Comparison of ENCODE assay signal across 8 cellular contexts in the genomic region with DNA sequence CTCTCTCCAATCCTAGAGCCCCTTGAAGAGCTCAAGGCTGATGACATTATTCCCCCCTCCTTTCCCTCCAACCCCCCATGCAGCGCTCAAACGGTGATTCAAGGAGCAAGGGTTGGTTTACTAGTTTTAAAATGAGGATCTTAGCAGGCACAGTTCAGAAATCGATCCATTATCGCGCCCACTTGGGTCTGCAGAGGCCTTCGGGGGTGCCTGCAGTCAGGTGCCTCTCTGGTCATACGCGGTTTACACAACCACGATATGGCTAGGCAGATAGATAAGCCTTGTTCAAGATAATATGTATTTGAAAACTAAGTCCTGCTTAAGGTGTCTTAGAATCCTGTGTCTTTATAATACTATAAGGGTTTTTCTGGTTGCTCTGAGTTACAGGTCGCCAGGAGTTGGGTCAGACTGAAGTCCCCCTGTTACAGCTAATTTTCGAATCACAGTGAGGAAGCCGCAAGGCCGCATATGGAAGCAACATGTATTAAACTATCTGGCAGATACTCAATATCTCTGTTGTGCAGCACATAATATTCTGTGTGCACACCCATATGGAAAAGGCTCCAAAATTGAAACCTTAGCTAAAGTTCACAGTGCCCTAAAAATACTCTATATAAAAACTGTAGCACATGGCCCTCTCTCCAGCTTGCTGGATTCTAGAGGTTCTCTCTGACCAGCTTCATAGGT. TPM values are rescaled to one million over a fixed set of nuclear protein-coding genes. Genes with fewer than 3 reads are reported as not detected.
DNase-seq lines count a peak whose midpoint lies in the region; ATAC-seq lines count a peak whose summit lies in the region.

No MANE protein-coding gene starts in this region.

- peaks cover 25% of the 10 kb centered on the region for H3K4me1 ChIP-seq in mononuclear cell (ENCODE audit: insufficient read depth, low read length)

- no peaks in the 10 kb centered on the region for H3K9me3 ChIP-seq in mononuclear cell (ENCODE audit: low read depth, low read length)

- no peaks in the 10 kb centered on the region for H3K36me3 Mint-ChIP-seq in stimulated activated naive CD8-positive, alpha-beta T cell treated with anti-CD3 and anti-CD28 coated beads, Interleukin-15, Interleukin-2, amounts not matched to agents 100 ng/mL and 50 ng/mL, for 24 hours (ENCODE audit: low read depth)

- H3K4me3 Mint-ChIP-seq in stimulated activated naive CD8-positive, alpha-beta T cell treated with anti-CD3 and anti-CD28 coated beads, Interleukin-15, Interleukin-2, amounts not matched to agents 100 ng/mL and 50 ng/mL, for 24 hours: peak overlapping the region; percentile 31

- ATAC-seq in stimulated activated naive CD8-positive, alpha-beta T cell treated with anti-CD3 and anti-CD28 coated beads, Interleukin-15, Interleukin-2, amounts not matched to agents 100 U/mL and 50 U/mL, for 24 hours: no peak
- no peak for ATAC-seq in GM21528 (IDR thresholded peaks at IDR 0.05; ENCODE audit: low FRiP score, unreplicated experiment)
- ATAC-seq in GM18907 (IDR thresholded peaks at IDR 0.05; ENCODE audit: unreplicated experiment): no peak

- DNase-seq in stimulated activated naive CD8-positive, alpha-beta T cell treated with anti-CD3 and anti-CD28 coated beads, Interleukin-15, Interleukin-2, amounts not matched to agents 100 U/mL and 50 U/mL, for 24 hours: no peak
- DNase-seq in cerebellar cortex (ENCODE audit: low spot score): peak; percentile 53
- DNase-seq in NCI-H510A (lab: John Stamatoyannopoulos, UW): no peak
- no peak for DNase-seq in NCI-H2196 treated with DMSO at 0.1 percent for 48 hours (lab: John Stamatoyannopoulos, UW; ENCODE audit: unreplicated experiment)

- H3K4me1 Mint-ChIP-seq in stimulated activated naive CD8-positive, alpha-beta T cell treated with anti-CD3 and anti-CD28 coated beads, Interleukin-15, Interleukin-2, amounts not matched to agents 100 ng/mL and 50 ng/mL, for 24 hours (ENCODE audit: low read depth): peaks cover 12% of the 10 kb centered on the region

- peaks cover 28% of the 10 kb centered on the region for H3K27me3 ChIP-seq in mononuclear cell (ENCODE audit: insufficient read depth, low read length)

- H3K27me3 Mint-ChIP-seq in stimulated activated naive CD8-positive, alpha-beta T cell treated with anti-CD3 and anti-CD28 coated beads, Interleukin-15, Interleukin-2, amounts not matched to agents 100 ng/mL and 50 ng/mL, for 24 hours: peaks cover 67% of the 10 kb centered on the region

- peak overlapping the region; percentile 31 for H3K27ac Mint-ChIP-seq in stimulated activated naive CD8-positive, alpha-beta T cell treated with anti-CD3 and anti-CD28 coated beads, Interleukin-15, Interleukin-2, amounts not matched to agents 100 ng/mL and 50 ng/mL, for 24 hours

- H3K9me3 Mint-ChIP-seq in stimulated activated naive CD8-positive, alpha-beta T cell treated with anti-CD3 and anti-CD28 coated beads, Interleukin-15, Interleukin-2, amounts not matched to agents 100 ng/mL and 50 ng/mL, for 24 hours: no peaks in the 10 kb centered on the region

- peak overlapping the region; percentile 45 for H3K4me3 ChIP-seq in mononuclear cell (ENCODE audit: low read length)

RNA-seq across cellular contexts. Expression of a gene that starts 10.0 kb away (rescaled TPM):
- total RNA-seq in mononuclear cell: 0.10 TPM
